12 cellular contexts compared by ENCODE assay signal in genomic region chr10:72310636-72311035, GRCh38. TPM values are rescaled to one million over a fixed set of nuclear protein-coding genes. Genes with fewer than 3 reads are reported as not detected.
DNase-seq lines count a peak whose midpoint lies in the region; ATAC-seq, FAIRE-seq and TF ChIP-seq lines count a peak whose summit lies in the region.
"Had no signal": no experiment of that assay in that cellular context is flagged by ENCODE, and none has a peak within 500 bp of the region (broad histone marks: within the 10 kb centered on the region; RNA-seq: fewer than 3 reads in every experiment).

No MANE protein-coding gene starts in this region.

- DNase-seq in CD4-positive, alpha-beta T cell, result no peak
- peak; percentile 76 to 79 for DNase-seq in PC-9
- DNase-seq in endothelial cell of umbilical vein (ENCODE audit: low read depth, low spot score), result no peak
- DNase-seq in WERI-Rb-1, result no peak
- no peak for DNase-seq in mucosa of gallbladder (ENCODE audit: low spot score)
- DNase-seq: activated B cell treated with CpG ODN at 0.5 μM for 24 hours, NCI-H748 treated with DMSO at 0.1 percent for 48 hours had no signal

- no peaks in the 10 kb centered on the region for H3K36me3 Mint-ChIP-seq in CD4-positive, alpha-beta T cell (ENCODE audit: low read depth)
- H3K36me3 Mint-ChIP-seq: IgD-negative memory B cell had no signal

- no peaks in the 10 kb centered on the region for H3K9me3 Mint-ChIP-seq in CD4-positive, alpha-beta T cell
- H3K9me3 Mint-ChIP-seq: activated B cell treated with CpG ODN at 0.5 μM for 24 hours, IgD-negative memory B cell had no signal

- H3K27ac ChIP-seq in CD4-positive, alpha-beta T cell (ENCODE audit: low read depth, low read length), result no peak overlapping the region
- H3K27ac ChIP-seq in PC-9 (peak overlapping the region; percentile 93), endothelial cell of umbilical vein (ENCODE audit: insufficient read depth, low read depth, low read length) (no peak overlapping the region), neutrophil (peak overlapping the region; percentile 20), WERI-Rb-1 (no peak overlapping the region)

- intact Hi-C loops in CD4-positive, alpha-beta T cell (cut with DNase I, micrococcal nuclease), result no loop called here
- intact Hi-C loops in PC-9 (cut with micrococcal nuclease; ENCODE audit: unreplicated experiment) (loop anchor here (1.0 kb wide), 1 partner anchor 12 kb away; no protein-coding TSS in a partner anchor), endothelial cell of umbilical vein (cut with micrococcal nuclease) (no loop called here)

- peaks cover 76% of the 10 kb centered on the region for H3F3A ChIP-seq in PC-9 (ENCODE audit: insufficient read depth, low read depth)

- peaks cover 61% of the 10 kb centered on the region for H3K4me1 Mint-ChIP-seq in CD4-positive, alpha-beta T cell (ENCODE audit: low read depth)

- no peak overlapping the region for H3K4me3 Mint-ChIP-seq in CD4-positive, alpha-beta T cell
- H3K4me3 Mint-ChIP-seq: activated B cell treated with CpG ODN at 0.5 μM for 24 hours had no signal

- no peak overlapping the region for H3K9ac ChIP-seq in endothelial cell of umbilical vein (replicated peaks; ENCODE audit: extremely low read depth, insufficient read depth, low read length)

- H3K27me3 ChIP-seq in CD4-positive, alpha-beta T cell (ENCODE audit: control insufficient read depth, insufficient read depth, low read length), result no peaks in the 10 kb centered on the region
- H3K27me3 ChIP-seq in PC-9 (ENCODE audit: insufficient read depth, low read depth) (no peaks in the 10 kb centered on the region), endothelial cell of umbilical vein (ENCODE audit: control insufficient read depth in 2 of 2, insufficient read depth in 2 of 2, low read length in 2 of 2) (no peaks in the 10 kb centered on the region), neutrophil (no peaks in the 10 kb centered on the region), WERI-Rb-1 (ENCODE audit: insufficient read depth, low read depth, severe bottlenecking) (no peaks in the 10 kb centered on the region)
- H3K27me3 ChIP-seq: ovary had no signal

- H3K9me3 ChIP-seq in CD4-positive, alpha-beta T cell (ENCODE audit: control insufficient read depth, low read length), result no peaks in the 10 kb centered on the region
- no peaks in the 10 kb centered on the region for H3K9me3 ChIP-seq in PC-9 (ENCODE audit: insufficient read depth, low read depth)
- H3K9me3 ChIP-seq in endothelial cell of umbilical vein (replicated peaks; ENCODE audit: control insufficient read depth, insufficient read depth, low read length), result no peaks in the 10 kb centered on the region
- H3K9me3 ChIP-seq in neutrophil, result no peaks in the 10 kb centered on the region
- no peaks in the 10 kb centered on the region for H3K9me3 ChIP-seq in WERI-Rb-1 (ENCODE audit: severe bottlenecking)
- H3K9me3 ChIP-seq: ovary had no signal

- H3K4me3 ChIP-seq in PC-9, result peak overlapping the region; percentile 43; the same call in 1 of the 2 replicates
- H3K4me3 ChIP-seq in endothelial cell of umbilical vein (replicated peaks in 1 of 3; ENCODE audit: insufficient read depth in 1 of 3, low read depth in 1 of 3, low read length in 3 of 3), result no peak overlapping the region
- no peak overlapping the region for H3K4me3 ChIP-seq in neutrophil (ENCODE audit: low read depth in 1 of 2, low read length in 1 of 2)
- H3K4me3 ChIP-seq in WERI-Rb-1 (ENCODE audit: low read depth, low read length), result no peak overlapping the region
- H3K4me3 ChIP-seq: ovary had no signal

- POLR2A ChIA-PET in CD4-positive, alpha-beta T cell (lab: Charles Lee), result interaction anchor here (1.4 to 1.7 kb wide), 2 partner anchors 13 to 36 kb away, joined by 5 to 7 read pairs; no protein-coding TSS in a partner anchor
- POLR2A ChIA-PET in PC-9 (lab: Charles Lee; ENCODE audit: unreplicated experiment), result no interaction called here
- POLR2A ChIA-PET in endothelial cell of umbilical vein (lab: Charles Lee), result no interaction called here

- no peaks in the 10 kb centered on the region for H3K36me3 ChIP-seq in PC-9 (ENCODE audit: low read depth)
- no peaks in the 10 kb centered on the region for H3K36me3 ChIP-seq in endothelial cell of umbilical vein (ENCODE audit: control insufficient read depth in 2 of 2, extremely low read depth in 1 of 2, insufficient read depth in 2 of 2, low read length in 2 of 2)
- H3K36me3 ChIP-seq in neutrophil, result no peaks in the 10 kb centered on the region
- no peaks in the 10 kb centered on the region for H3K36me3 ChIP-seq in WERI-Rb-1
- H3K36me3 ChIP-seq: ovary had no signal

- no peak for FAIRE-seq in endothelial cell of umbilical vein (lab: Jason Lieb, UNC)

- no peak for TF ChIP-seq CTCF in CD4-positive, alpha-beta T cell (IDR thresholded peaks at IDR 0.05)
- 0 out of 2 replicates have a peak, but pooled peaks have one; percentile 11 for TF ChIP-seq CTCF in PC-9 (conservative IDR thresholded peaks at IDR 0.05)
- no peak for TF ChIP-seq CTCF in endothelial cell of umbilical vein (IDR thresholded peaks at IDR 0.05; ENCODE audit: extremely low read depth in 1 of 2, insufficient read depth in 1 of 2, low read depth in 1 of 2, low read length in 2 of 2)
- no peak for TF ChIP-seq CTCF in neutrophil (IDR thresholded peaks at IDR 0.05)
- no peak for TF ChIP-seq CTCF in WERI-Rb-1 (IDR thresholded peaks at IDR 0.05; ENCODE audit: low read depth, low read length)

- H2AFZ ChIP-seq in PC-9 (peak overlapping the region; percentile 37; the same call in 1 of the 2 replicates), endothelial cell of umbilical vein (ENCODE audit: low read depth, low read length) (peak overlapping the region; percentile 2)

- no peak for ATAC-seq in CD4-positive, alpha-beta T cell (ENCODE audit: poor library complexity)
- ATAC-seq in HG02884 (IDR thresholded peaks at IDR 0.05; ENCODE audit: unreplicated experiment) (no peak), GM19351 (IDR thresholded peaks at IDR 0.05; ENCODE audit: unreplicated experiment) (no peak)

- BruUV-seq in PC-9 (replicated peaks; lab: Mats Ljungman, UMichigan) (no TSS peak), endothelial cell of umbilical vein (replicated peaks; lab: Mats Ljungman, UMichigan) (no TSS peak)

- no peaks in the 10 kb centered on the region for H3K9me1 ChIP-seq in endothelial cell of umbilical vein (replicated peaks; ENCODE audit: control insufficient read depth, extremely low read depth, insufficient read depth, low read length)

- dilution Hi-C loops in endothelial cell of umbilical vein (cut with MboI; ENCODE audit: extremely low pct_ligation_motif_present, low sequenced_read_pairs), result no loop called here

- no peak for TF ChIP-seq POLR2A in endothelial cell of umbilical vein (IDR thresholded peaks at IDR 0.05; ENCODE audit: low read depth, low read length)

- no peaks in the 10 kb centered on the region for H3K27me3 Mint-ChIP-seq in CD4-positive, alpha-beta T cell
- H3K27me3 Mint-ChIP-seq: activated B cell treated with CpG ODN at 0.5 μM for 24 hours, IgD-negative memory B cell had no signal

- CTCF ChIA-PET in CD4-positive, alpha-beta T cell (lab: Charles Lee), result no interaction called here
- CTCF ChIA-PET in PC-9 (lab: Charles Lee), result no interaction called here
- CTCF ChIA-PET in endothelial cell of umbilical vein (lab: Charles Lee), result no interaction called here

- no peaks in the 10 kb centered on the region for H3K79me2 ChIP-seq in PC-9 (ENCODE audit: low read depth)
- H3K79me2 ChIP-seq in endothelial cell of umbilical vein (ENCODE audit: control insufficient read depth, insufficient read depth, low read length), result no peaks in the 10 kb centered on the region

- H3K4me1 ChIP-seq in PC-9 (replicated peaks; ENCODE audit: insufficient read depth), result peaks cover 78% of the 10 kb centered on the region
- H3K4me1 ChIP-seq in endothelial cell of umbilical vein (ENCODE audit: control insufficient read depth, extremely low read depth, insufficient read depth, low read length), result peaks cover 33% of the 10 kb centered on the region
- H3K4me1 ChIP-seq in neutrophil (ENCODE audit: control insufficient read depth in 1 of 2, insufficient read depth in 1 of 2, low read depth in 1 of 2, low read length in 1 of 2), result peaks cover 37 to 45% of the 10 kb centered on the region in 2 experiments

- H4K20me1 ChIP-seq in PC-9 (ENCODE audit: insufficient read depth) (no peaks in the 10 kb centered on the region), endothelial cell of umbilical vein (replicated peaks; ENCODE audit: control insufficient read depth, extremely low read depth, insufficient read depth, low read length) (no peaks in the 10 kb centered on the region)

- H3K4me2 ChIP-seq in PC-9 (peak overlapping the region; percentile 80), endothelial cell of umbilical vein (ENCODE audit: insufficient read depth, low read length) (no peak overlapping the region)

- no peaks in the 10 kb centered on the region for H3K9me2 ChIP-seq in PC-9 (ENCODE audit: insufficient read depth)

- H3K27ac Mint-ChIP-seq in CD4-positive, alpha-beta T cell, result peak overlapping the region; percentile 62

TF ChIP-seq in endothelial cell of umbilical vein, 7 proteins besides CTCF, POLR2A, EP300 and RAD21:
- TF ChIP-seq EZH2 (IDR thresholded peaks at IDR 0.05; ENCODE audit: borderline replicate concordance, low read depth, low read length, severe bottlenecking), result no peak

RNA-seq across cellular contexts. Expression of gene DDIT4, which starts 36.9 kb away (rescaled TPM):
- 100 to 1,000 TPM; 427 to 436 TPM for total RNA-seq in CD4-positive, alpha-beta T cell
- total RNA-seq in PC-9 (2021), result 178 and 212 TPM in 2 replicates
- total RNA-seq in endothelial cell of umbilical vein, result 53.0 and 60.4 TPM in 2 replicates
- 64.2 and 65.3 TPM in 2 replicates for polyA plus RNA-seq in endothelial cell of umbilical vein
- polyA plus RNA-seq in endothelial cell of umbilical vein (2011; cell fraction: cytosol; rRNA removed), result 36.6 and 46.9 TPM in 2 replicates
- 55.1 and 67.4 TPM in 2 replicates for polyA plus RNA-seq in endothelial cell of umbilical vein (2011; cell fraction: nucleus; rRNA removed)
- 35.9 and 40.5 TPM in 2 replicates for polyA plus RNA-seq in endothelial cell of umbilical vein (2012)
- 64.6 and 66.6 TPM in 2 replicates for polyA minus RNA-seq in endothelial cell of umbilical vein
- polyA minus RNA-seq in endothelial cell of umbilical vein (2011; cell fraction: cytosol; rRNA and poly(A)+ RNA removed), result 248 TPM
- polyA minus RNA-seq in endothelial cell of umbilical vein (2011; cell fraction: nucleus; rRNA and poly(A)+ RNA removed), result 57.9 and 87.9 TPM in 2 replicates
- 191 TPM for total RNA-seq in mucosa of gallbladder

RNA-seq across cellular contexts. Expression of gene DNAJB12, which starts 44.1 kb away (rescaled TPM):
- total RNA-seq in CD4-positive, alpha-beta T cell, result 10 to 100 TPM; 25.2 to 27.0 TPM
- total RNA-seq in PC-9 (2021), result 37.0 and 46.9 TPM in 2 replicates
- total RNA-seq in endothelial cell of umbilical vein, result 44.2 and 45.2 TPM in 2 replicates
- polyA plus RNA-seq in endothelial cell of umbilical vein, result 25.0 and 27.2 TPM in 2 replicates
- 28.7 and 29.4 TPM in 2 replicates for polyA plus RNA-seq in endothelial cell of umbilical vein (2011; cell fraction: cytosol; rRNA removed)
- polyA plus RNA-seq in endothelial cell of umbilical vein (2011; cell fraction: nucleus; rRNA removed), result 47.2 and 50.5 TPM in 2 replicates
- 23.5 and 23.7 TPM in 2 replicates for polyA plus RNA-seq in endothelial cell of umbilical vein (2012)
- 25.7 and 28.2 TPM in 2 replicates for polyA minus RNA-seq in endothelial cell of umbilical vein
- 20.3 TPM for polyA minus RNA-seq in endothelial cell of umbilical vein (2011; cell fraction: cytosol; rRNA and poly(A)+ RNA removed)
- 30.6 and 33.3 TPM in 2 replicates for polyA minus RNA-seq in endothelial cell of umbilical vein (2011; cell fraction: nucleus; rRNA and poly(A)+ RNA removed)
- 42.5 TPM for total RNA-seq in mucosa of gallbladder

Comparison
In these comparisons a context has a peak if more than half of its experiments do, and no peak if none do; other contexts are left out.
1. DNase-seq: peak in PC-9 (2 of 2); none in CD4-positive, alpha-beta T cell (0 of 10), endothelial cell of umbilical vein (single experiment), WERI-Rb-1 (single experiment) and mucosa of gallbladder (single experiment).
2. H3K27ac ChIP-seq: peak in PC-9 (single experiment) and neutrophil (single experiment); none in CD4-positive, alpha-beta T cell (single experiment), endothelial cell of umbilical vein (single experiment) and WERI-Rb-1 (single experiment).